ENCODE assay signal across 1 cellular context in genomic region chr1:151703813-151704212, GRCh38.
TF ChIP-seq lines count a peak whose summit lies in the region.

No MANE protein-coding gene starts in this region.

TF ChIP-seq in HepG2, 621 proteins besides CTCF, POLR2A, EP300 and RAD21 (continued from another document):
- TF ChIP-seq AKNA (CRISPR knock-in tag; IDR thresholded peaks at IDR 0.05; ENCODE audit: borderline replicate concordance), result no peak
- no peak for TF ChIP-seq ZNF678 (CRISPR knock-in tag; IDR thresholded peaks at IDR 0.05)
- TF ChIP-seq DMTF1 (CRISPR knock-in tag; IDR thresholded peaks at IDR 0.05), result no peak
- TF ChIP-seq ZNF749 (CRISPR knock-in tag; IDR thresholded peaks at IDR 0.05; ENCODE audit: borderline replicate concordance), result no peak
- TF ChIP-seq NR2F2 (IDR thresholded peaks at IDR 0.05; ENCODE audit: borderline replicate concordance, low read depth), result peak; percentile 37; the same call in 1 of the 2 replicates
TF ChIP-seq in HepG2: peak in this region for 46.
